In the genomic region with DNA sequence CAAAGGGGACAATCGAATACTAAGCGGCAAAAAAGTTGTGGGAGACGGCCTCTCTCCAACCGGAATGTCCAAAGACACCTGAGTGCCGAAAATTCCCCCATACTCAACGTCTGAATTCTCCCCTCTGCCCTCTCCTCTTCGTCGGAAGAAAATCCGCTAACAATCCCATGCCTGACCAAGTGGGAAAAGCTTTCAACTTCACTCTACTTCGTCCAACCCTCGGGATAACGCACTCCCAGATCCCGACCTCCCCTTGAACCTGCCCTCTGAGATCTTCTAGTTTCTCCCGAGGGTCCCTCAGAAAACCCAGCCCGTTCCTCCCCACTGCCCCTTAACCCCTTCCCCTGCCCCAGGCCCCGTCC, we compare ENCODE assay signal across 8 cellular contexts.
A peak's percentile ranks its signal among the peaks of the same experiment; 100 is the strongest.
DNase-seq lines count a peak whose midpoint lies in the region; TF ChIP-seq lines count a peak whose summit lies in the region.

No MANE protein-coding gene starts in this region.

- H3K27ac ChIP-seq in VCaP = peak overlapping the region; percentile 85

- peak; percentile 8 for DNase-seq in HCEC 1CT
- DNase-seq in globus pallidus (ENCODE audit: low spot score) = peak; percentile 20
- peak; percentile 39 for DNase-seq in pons (ENCODE audit: low spot score)
- no peak for DNase-seq in GM10266 (ENCODE audit: extremely low spot score)
- DNase-seq in RKO (ENCODE audit: low spot score) = no peak
- DNase-seq in activated effector memory CD4-positive, alpha-beta T cell treated with anti-CD3 and anti-CD28 coated beads, Interleukin-2, amount 50 U/mL, for 16 hours = no peak
- DNase-seq in GM13976 (ENCODE audit: low spot score) = no peak

- in situ Hi-C loops in GM13976 (cut with MboI; ENCODE audit: low sequenced_read_pairs, unreplicated experiment) = no loop called here

- TF ChIP-seq CTCF in VCaP (conservative IDR thresholded peaks at IDR 0.05) (no peak), GM10266 (IDR thresholded peaks at IDR 0.05; ENCODE audit: control insufficient read depth, insufficient read depth, low read depth, missing control alignments) (no peak), GM13976 (IDR thresholded peaks at IDR 0.05; ENCODE audit: borderline replicate concordance, control extremely low read depth, extremely low read depth, insufficient read depth, missing control alignments) (no peak)

Comparison
In these comparisons a context has a peak if more than half of its experiments do, and no peak if none do; other contexts are left out.
1. DNase-seq: peak in HCEC 1CT (single experiment), globus pallidus (single experiment) and pons (single experiment); none in GM10266 (single experiment), RKO (single experiment), activated effector memory CD4-positive, alpha-beta T cell treated with anti-CD3 and anti-CD28 coated beads, Interleukin-2, amount 50 U/mL, for 16 hours (single experiment) and GM13976 (single experiment).